17 cellular contexts compared by ENCODE assay signal in genomic region chr5:140141241-140141640, GRCh38. TPM values are rescaled to one million over a fixed set of nuclear protein-coding genes. Genes with fewer than 3 reads are reported as not detected.
A peak's percentile ranks its signal among the peaks of the same experiment; 100 is the strongest.
DNase-seq lines count a peak whose midpoint lies in the region; ATAC-seq and TF ChIP-seq lines count a peak whose summit lies in the region.
"Had no signal": no experiment of that assay in that cellular context is flagged by ENCODE, and none has a peak within 500 bp of the region (broad histone marks: within the 10 kb centered on the region; RNA-seq: fewer than 3 reads in every experiment).

No MANE protein-coding gene starts in this region.

- H3K4me3 ChIP-seq in adipocyte (ENCODE audit: low read length) (peak overlapping the region; percentile 48), gastroesophageal sphincter (no peak overlapping the region), thoracic aorta (no peak overlapping the region)
- H3K4me3 ChIP-seq: breast epithelium, sigmoid colon had no signal

- no peak for TF ChIP-seq POLR2A in gastroesophageal sphincter (IDR thresholded peaks at IDR 0.05)

- no peaks in the 10 kb centered on the region for H3K9me3 Mint-ChIP-seq in natural killer cell
- H3K9me3 Mint-ChIP-seq: activated naive CD8-positive, alpha-beta T cell treated with anti-CD3 and anti-CD28 coated beads for 36 hours; activated T-helper 1 cell treated with anti-CD3 and anti-CD28 coated beads, Interleukin-12 subunit alpha, Interleukin-12 subunit beta, Interleukin-2, Interleukin-4 antibody, amounts not matched to agents 30 ng/mL and 10 ng/mL and 1 ng/mL, durations not matched to agents 14 hours and 24 hours and 36 hours; stimulated activated naive CD8-positive, alpha-beta T cell treated with anti-CD3 and anti-CD28 coated beads, Interleukin-15, amount 100 ng/mL, for 72 hours had no signal

- H3K4me1 ChIP-seq in adipocyte (ENCODE audit: control insufficient read depth, insufficient read depth, low read length) (peaks cover 27% of the 10 kb centered on the region), gastroesophageal sphincter (peaks cover 0 to 54% (median 22%) of the 10 kb centered on the region in 3 donors), thoracic aorta (ENCODE audit: control insufficient read depth in 1 of 2, low read depth in 2 of 2) (peaks cover 14 to 35% of the 10 kb centered on the region in 2 donors)
- H3K4me1 ChIP-seq: breast epithelium had no signal

- no peaks in the 10 kb centered on the region for H3K36me3 Mint-ChIP-seq in natural killer cell
- H3K36me3 Mint-ChIP-seq: activated naive CD8-positive, alpha-beta T cell treated with anti-CD3 and anti-CD28 coated beads for 36 hours had no signal

- no peak overlapping the region for H3K4me3 Mint-ChIP-seq in natural killer cell
- H3K4me3 Mint-ChIP-seq: activated naive CD8-positive, alpha-beta T cell treated with anti-CD3 and anti-CD28 coated beads for 36 hours; activated T-helper 1 cell treated with anti-CD3 and anti-CD28 coated beads, Interleukin-12 subunit alpha, Interleukin-12 subunit beta, Interleukin-2, Interleukin-4 antibody, amounts not matched to agents 30 ng/mL and 10 ng/mL and 1 ng/mL, durations not matched to agents 14 hours and 24 hours and 36 hours; stimulated activated naive CD8-positive, alpha-beta T cell treated with anti-CD3 and anti-CD28 coated beads, Interleukin-15, amount 100 ng/mL, for 72 hours had no signal

- TF ChIP-seq EP300 in gastroesophageal sphincter (IDR thresholded peaks at IDR 0.05), result no peak

- peaks cover 10 to 13% of the 10 kb centered on the region in 2 donors for H3K27me3 Mint-ChIP-seq in natural killer cell (ENCODE audit: low read depth in 2 of 2)

- peak; percentile 74 for ATAC-seq in gastroesophageal sphincter
- ATAC-seq in thoracic aorta (ENCODE audit: insufficient number of reproducible peaks, low FRiP score, low read depth), result peak; percentile 48
- no peak for ATAC-seq in natural killer cell
- ATAC-seq: stimulated activated naive CD8-positive, alpha-beta T cell treated with anti-CD3 and anti-CD28 coated beads, Interleukin-15, amount 100 ng/mL, for 72 hours had no signal

- H3K27ac Mint-ChIP-seq in natural killer cell, result no peak overlapping the region
- H3K27ac Mint-ChIP-seq: activated naive CD8-positive, alpha-beta T cell treated with anti-CD3 and anti-CD28 coated beads for 36 hours; activated T-helper 1 cell treated with anti-CD3 and anti-CD28 coated beads, Interleukin-12 subunit alpha, Interleukin-12 subunit beta, Interleukin-2, Interleukin-4 antibody, amounts not matched to agents 30 ng/mL and 10 ng/mL and 1 ng/mL, durations not matched to agents 14 hours and 24 hours and 36 hours; stimulated activated naive CD8-positive, alpha-beta T cell treated with anti-CD3 and anti-CD28 coated beads, Interleukin-15, amount 100 ng/mL, for 72 hours had no signal

- TF ChIP-seq CTCF in gastroesophageal sphincter (IDR thresholded peaks at IDR 0.05) (no peak), thoracic aorta (IDR thresholded peaks at IDR 0.05) (no peak), natural killer cell (IDR thresholded peaks at IDR 0.05) (no peak)

- no peaks in the 10 kb centered on the region for H3K9me3 ChIP-seq in adipocyte (ENCODE audit: control insufficient read depth, low read length)
- no peaks in the 10 kb centered on the region for H3K9me3 ChIP-seq in gastroesophageal sphincter
- H3K9me3 ChIP-seq in thoracic aorta, result no peaks in the 10 kb centered on the region
- H3K9me3 ChIP-seq: breast epithelium, sigmoid colon had no signal

- no peaks in the 10 kb centered on the region for H3K36me3 ChIP-seq in adipocyte (ENCODE audit: control insufficient read depth, insufficient read depth, low read length, severe bottlenecking)
- no peaks in the 10 kb centered on the region for H3K36me3 ChIP-seq in gastroesophageal sphincter
- no peaks in the 10 kb centered on the region for H3K36me3 ChIP-seq in thoracic aorta
- H3K36me3 ChIP-seq: breast epithelium, sigmoid colon had no signal

- H3K27me3 ChIP-seq in adipocyte (replicated peaks; ENCODE audit: control insufficient read depth, insufficient read depth, low read length), result no peaks in the 10 kb centered on the region
- no peaks in the 10 kb centered on the region for H3K27me3 ChIP-seq in gastroesophageal sphincter
- no peaks in the 10 kb centered on the region for H3K27me3 ChIP-seq in thoracic aorta (replicated peaks; ENCODE audit: insufficient read depth)
- H3K27me3 ChIP-seq: breast epithelium, sigmoid colon had no signal

- H3K27ac ChIP-seq in gastroesophageal sphincter (peak overlapping the region in 1 of 4 donors; percentile 44), thoracic aorta (no peak overlapping the region)
- H3K27ac ChIP-seq: sigmoid colon had no signal

- H3K4me1 Mint-ChIP-seq in natural killer cell, result peaks cover 8 to 24% of the 10 kb centered on the region in 2 donors

- intact Hi-C loops in natural killer cell (cut with micrococcal nuclease), result loop anchor here (5.0 kb wide), 1 partner anchor 34 kb away; no protein-coding TSS in a partner anchor

- DNase-seq in EH (ENCODE audit: low read depth) (peak; percentile 60), adipocyte (ENCODE audit: low read depth) (peak; percentile 92), thoracic aorta (ENCODE audit: low spot score) (no peak), amniotic stem cell (lab: John Stamatoyannopoulos, UW) (no peak), SIG-M5 treated with dmso at 0.1 percent for 504 hours (lab: John Stamatoyannopoulos, UW; ENCODE audit: unreplicated experiment) (no peak), natural killer cell (no peak)
- DNase-seq: activated CD4-positive, CD25-positive, alpha-beta regulatory T cell; activated CD8-positive, alpha-beta memory T cell treated with anti-CD3 and anti-CD28 coated beads for 24 hours; activated naive CD8-positive, alpha-beta T cell treated with anti-CD3 and anti-CD28 coated beads for 36 hours; hypothalamus; NCI-H146; sigmoid colon; stimulated activated CD4-positive, alpha-beta T cell treated with anti-CD3 and anti-CD28 coated beads, Interleukin-1b, Interleukin-23, amount 100 ng/mL, for 48 hours; stimulated activated naive CD8-positive, alpha-beta T cell treated with anti-CD3 and anti-CD28 coated beads, Interleukin-15, amount 100 ng/mL, for 72 hours had no signal

- H3K9ac ChIP-seq in adipocyte (ENCODE audit: low read length), result peak overlapping the region; percentile 28

RNA-seq across cellular contexts. Expression of gene IGIP, which starts 15.5 kb away (rescaled TPM):
- 10 to 100 TPM; 26.0 to 36.6 (median 28.7) TPM for total RNA-seq in gastroesophageal sphincter
- total RNA-seq in thoracic aorta, result 10 to 100 TPM; 24.2 to 25.9 TPM
- total RNA-seq in natural killer cell, result 1 to 10 TPM; 2.2 to 4.0 (median 4.0) TPM

RNA-seq across cellular contexts. Expression of gene PURA, which starts 27.3 kb away (rescaled TPM):
- total RNA-seq in gastroesophageal sphincter, result 10 to 100 TPM; 38.0 to 61.0 (median 49.1) TPM
- 10 to 100 TPM; 41.6 to 44.3 TPM for total RNA-seq in thoracic aorta
- 10 to 100 TPM in 1 of 3 donors, 1 to 10 TPM in 2; 8.1 to 12.0 (median 9.8) TPM for total RNA-seq in natural killer cell

RNA-seq across cellular contexts. Expression of gene CYSTM1, which starts 33.7 kb away (rescaled TPM):
- 100 to 1,000 TPM in 1 of 4 donors, 10 to 100 TPM in 3; 41.6 to 102 (median 62.3) TPM for total RNA-seq in gastroesophageal sphincter
- total RNA-seq in thoracic aorta, result 10 to 100 TPM; 64.9 to 89.5 TPM
- 1 to 10 TPM; 3.9 to 4.9 (median 4.2) TPM for total RNA-seq in natural killer cell

Comparison
In these comparisons a context has a peak if more than half of its experiments do, and no peak if none do; other contexts are left out.
1. DNase-seq: peak in EH (single experiment) and adipocyte (single experiment); none in thoracic aorta (single experiment), amniotic stem cell (single experiment), SIG-M5 treated with dmso at 0.1 percent for 504 hours (single experiment) and natural killer cell (single experiment).
2. ATAC-seq: peak in gastroesophageal sphincter (single experiment) and thoracic aorta (single experiment); none in natural killer cell (0 of 3).
3. RNA of gene IGIP, which starts 15.5 kb away (total RNA-seq): 26.0 to 36.6 TPM in gastroesophageal sphincter and 24.2 to 25.9 TPM in thoracic aorta; 2.2 to 4.0 TPM in natural killer cell; every median in the first group is over 4 times any median in the second.
4. RNA of gene CYSTM1, which starts 33.7 kb away (total RNA-seq): 64.9 to 89.5 TPM in thoracic aorta and 41.6 to 102 TPM in gastroesophageal sphincter; 3.9 to 4.9 TPM in natural killer cell; every median in the first group is over 4 times any median in the second.